In the genomic region with DNA sequence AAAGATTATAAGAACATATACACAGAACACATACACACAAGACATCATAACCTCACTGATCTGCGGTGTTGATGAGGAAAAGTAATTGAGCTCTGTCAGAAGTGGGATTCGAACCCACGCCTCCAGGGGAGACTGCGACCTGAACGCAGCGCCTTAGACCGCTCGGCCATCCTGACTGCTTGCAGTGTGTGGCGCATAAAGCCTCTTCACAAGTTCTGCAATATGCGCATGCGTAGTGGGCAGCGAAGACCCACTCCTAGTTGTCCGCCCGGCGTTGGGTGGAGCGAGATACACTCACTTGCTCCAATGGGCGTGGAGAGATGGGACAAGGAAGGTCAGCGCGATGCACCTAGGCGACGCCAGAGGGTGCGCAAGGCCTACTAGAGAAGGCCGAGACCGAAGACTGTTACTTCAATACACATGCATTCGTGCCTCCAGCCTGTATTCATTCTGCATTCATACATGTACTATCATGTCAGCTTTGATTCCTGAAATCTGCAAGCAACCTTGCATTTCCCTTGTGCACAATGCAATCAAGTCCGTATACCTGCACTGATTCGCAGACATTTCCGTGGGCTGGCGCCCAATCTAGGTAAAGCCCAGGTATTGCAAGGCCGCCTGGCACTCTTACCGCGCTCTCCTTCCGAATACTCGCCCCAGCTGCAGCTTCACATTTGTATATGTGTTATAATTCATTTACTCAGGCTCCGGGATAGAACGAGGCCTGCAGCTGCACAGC, we compare ENCODE assay signal across 8 cellular contexts. TPM values are rescaled to one million over a fixed set of nuclear protein-coding genes. Genes with fewer than 3 reads are reported as not detected.
DNase-seq lines count a peak whose midpoint lies in the region; ATAC-seq, FAIRE-seq and TF ChIP-seq lines count a peak whose summit lies in the region.

No MANE protein-coding gene starts in this region.

- peaks cover 3 to 13% of the 10 kb centered on the region in 2 donors for H3K4me1 ChIP-seq in adrenal gland (replicated peaks in 1 of 2)
- H3K4me1 ChIP-seq in pancreas: peaks cover 0 to 7% (median 0%) of the 10 kb centered on the region in 3 donors
- peaks cover 0 to 40% (median 26%) of the 10 kb centered on the region in 4 donors for H3K4me1 ChIP-seq in tibial artery

- intact Hi-C loops in adrenal gland (cut with DNase I) (loop anchor here (2.0 to 10.0 kb wide), 3 partner anchors 118 to 217 kb away; no protein-coding TSS in a partner anchor), cardiac septum (cut with DNase I) (loop anchor here (1.0 to 5.0 kb wide), 4 partner anchors 113 to 222 kb away; a partner anchor contains a TSS), pancreas (cut with DNase I) (loop anchor here (2.0 to 10.0 kb wide), 4 partner anchors 114 to 217 kb away; no protein-coding TSS in a partner anchor), tibial artery (cut with DNase I; ENCODE audit: low total_unique reads) (loop anchor here (1.0 to 10.0 kb wide), 3 partner anchors 117 to 504 kb away; a partner anchor contains a TSS)

- H3K27me3 ChIP-seq in SU-DHL-6 (ENCODE audit: low read length) (no peaks in the 10 kb centered on the region), adrenal gland (no peaks in the 10 kb centered on the region), pancreas (no peaks in the 10 kb centered on the region), tibial artery (no peaks in the 10 kb centered on the region)

- H3K79me2 ChIP-seq in SU-DHL-6 (ENCODE audit: insufficient read depth, low read length): no peaks in the 10 kb centered on the region

- DNase-seq in NCI-H1417 treated with DMSO at 0.1 percent for 48 hours (lab: John Stamatoyannopoulos, UW) (peak; percentile 93), adrenal gland (peak; percentile 98 to 100 (median 99)), cardiac septum (ENCODE audit: low spot score) (peak; percentile 99), pancreas (peak; percentile 98 to 99 (median 98)), tibial artery (peak; percentile 100)

- ATAC-seq in HG02840 (IDR thresholded peaks at IDR 0.05; ENCODE audit: low FRiP score, unreplicated experiment) (peak; percentile 86), pancreas (peak; percentile 88 to 96 (median 92))

- H3K27ac ChIP-seq in SU-DHL-6 (ENCODE audit: low read depth, low read length): peak overlapping the region; percentile 72
- H3K27ac ChIP-seq in adrenal gland: peak overlapping the region; percentile 71 to 91 (median 84)
- H3K27ac ChIP-seq in pancreas: peak overlapping the region; percentile 26 to 92 (median 78)
- H3K27ac ChIP-seq in tibial artery: peak overlapping the region; percentile 89

- H3K9me3 ChIP-seq in SU-DHL-6 (ENCODE audit: insufficient read depth, low read length): no peaks in the 10 kb centered on the region
- H3K9me3 ChIP-seq in adrenal gland (replicated peaks in 1 of 3): no peaks in the 10 kb centered on the region
- H3K9me3 ChIP-seq in pancreas: no peaks in the 10 kb centered on the region
- no peaks in the 10 kb centered on the region for H3K9me3 ChIP-seq in tibial artery

- no peaks in the 10 kb centered on the region for H3K9me2 ChIP-seq in SU-DHL-6 (replicated peaks; ENCODE audit: insufficient read depth, low read length)

- H3K4me2 ChIP-seq in SU-DHL-6 (ENCODE audit: low read depth, low read length, poor library complexity, severe bottlenecking): peak overlapping the region; percentile 94

- H2AFZ ChIP-seq in SU-DHL-6 (ENCODE audit: low read depth, low read length, severe bottlenecking): peak overlapping the region; percentile 73

- no peaks in the 10 kb centered on the region for H3K36me3 ChIP-seq in SU-DHL-6 (ENCODE audit: low read length)
- no peaks in the 10 kb centered on the region for H3K36me3 ChIP-seq in adrenal gland (replicated peaks in 1 of 2)
- H3K36me3 ChIP-seq in pancreas: no peaks in the 10 kb centered on the region
- no peaks in the 10 kb centered on the region for H3K36me3 ChIP-seq in tibial artery

- peak; percentile 79 for FAIRE-seq in pancreas (lab: Jason Lieb, UNC)

- peak overlapping the region; percentile 76 for H3K4me3 ChIP-seq in SU-DHL-6 (ENCODE audit: insufficient read depth, low read length, poor library complexity, severe bottlenecking)
- peak overlapping the region in 2 of 4 donors; percentile 17 to 42 for H3K4me3 ChIP-seq in adrenal gland
- peak overlapping the region in 2 of 4 donors; percentile 30 to 48 for H3K4me3 ChIP-seq in pancreas
- H3K4me3 ChIP-seq in tibial artery: peak overlapping the region; percentile 50 to 55

- 0 out of 2 replicates have a peak, but pooled peaks cover 4% of the 10 kb centered on the region for H3F3A ChIP-seq in SU-DHL-6 (ENCODE audit: insufficient read depth)

- peak overlapping the region; percentile 60 for H3K9ac ChIP-seq in SU-DHL-6 (ENCODE audit: low read length)

- H4K20me1 ChIP-seq in SU-DHL-6 (ENCODE audit: low read depth, low read length): no peaks in the 10 kb centered on the region

- TF ChIP-seq POLR2A in adrenal gland (IDR thresholded peaks at IDR 0.05): no peak

- WGBS in adrenal gland, 4 donors: 4 to 7% (median 5%) methylated on average over 31 to 36 of the region's 36 CpGs
- WGBS in pancreas, 2 donors: 1 to 2% methylated on average over 36 of the region's 36 CpGs

- TF ChIP-seq CTCF in GM12873 (IDR thresholded peaks at IDR 0.05; ENCODE audit: insufficient read depth, low read depth, low read length, missing control alignments) (peak; percentile 99), SU-DHL-6 (IDR thresholded peaks at IDR 0.05; ENCODE audit: insufficient read depth, low read length, poor library complexity, severe bottlenecking) (peak; percentile 90), adrenal gland (IDR thresholded peaks at IDR 0.05) (peak; percentile 75 to 100 (median 99)), pancreas (IDR thresholded peaks at IDR 0.05) (peak; percentile 76 to 93 (median 84)), tibial artery (IDR thresholded peaks at IDR 0.05) (peak; percentile 99 to 100)

RNA-seq across cellular contexts. Expression of a gene that starts 16.1 kb away (rescaled TPM):
- total RNA-seq in adrenal gland: 1 to 10 TPM; 1.0 to 10.0 (median 2.7) TPM
- 1 to 10 TPM; 1.5 to 7.0 (median 2.7) TPM for polyA plus RNA-seq in adrenal gland
- total RNA-seq in cardiac septum: 1.2 TPM
- total RNA-seq in pancreas: 10 to 100 TPM; 10.8 to 29.9 (median 22.5) TPM
- 10 to 100 TPM; 22.2 to 34.3 TPM for polyA plus RNA-seq in pancreas

RNA-seq across cellular contexts. Expression of a gene that starts 55.5 kb away (rescaled TPM):
- total RNA-seq in adrenal gland: 10 to 100 TPM; 47.9 to 88.7 (median 57.9) TPM
- 100 to 1,000 TPM in 1 of 3 donors, 10 to 100 TPM in 2; 32.6 to 136 (median 35.2) TPM for polyA plus RNA-seq in adrenal gland
- 41.5 TPM for total RNA-seq in cardiac septum
- 10 to 100 TPM; 12.3 to 22.5 (median 14.7) TPM for total RNA-seq in pancreas
- 10 to 100 TPM; 10.8 to 20.2 TPM for polyA plus RNA-seq in pancreas

RNA-seq across cellular contexts. Expression of a gene that starts 58.0 kb away (rescaled TPM):
- total RNA-seq in adrenal gland: 1 to 10 TPM in 1 of 8 donors, under 1 TPM in 4, not detected in 3; 0.14 to 1.0 (median 0.25) TPM
- 1 to 10 TPM in 1 of 3 donors, under 1 TPM in 2; 0.03 to 2.6 (median 0.08) TPM for polyA plus RNA-seq in adrenal gland
- not detected for total RNA-seq in cardiac septum
- under 1 TPM in 3 of 6 donors, not detected in 3; 0.09 to 0.85 (median 0.16) TPM for total RNA-seq in pancreas
- under 1 TPM in 1 of 2 donors, not detected in 1; 0.05 TPM for polyA plus RNA-seq in pancreas
